ENCODE assay signal across 16 cellular contexts in the genomic region with DNA sequence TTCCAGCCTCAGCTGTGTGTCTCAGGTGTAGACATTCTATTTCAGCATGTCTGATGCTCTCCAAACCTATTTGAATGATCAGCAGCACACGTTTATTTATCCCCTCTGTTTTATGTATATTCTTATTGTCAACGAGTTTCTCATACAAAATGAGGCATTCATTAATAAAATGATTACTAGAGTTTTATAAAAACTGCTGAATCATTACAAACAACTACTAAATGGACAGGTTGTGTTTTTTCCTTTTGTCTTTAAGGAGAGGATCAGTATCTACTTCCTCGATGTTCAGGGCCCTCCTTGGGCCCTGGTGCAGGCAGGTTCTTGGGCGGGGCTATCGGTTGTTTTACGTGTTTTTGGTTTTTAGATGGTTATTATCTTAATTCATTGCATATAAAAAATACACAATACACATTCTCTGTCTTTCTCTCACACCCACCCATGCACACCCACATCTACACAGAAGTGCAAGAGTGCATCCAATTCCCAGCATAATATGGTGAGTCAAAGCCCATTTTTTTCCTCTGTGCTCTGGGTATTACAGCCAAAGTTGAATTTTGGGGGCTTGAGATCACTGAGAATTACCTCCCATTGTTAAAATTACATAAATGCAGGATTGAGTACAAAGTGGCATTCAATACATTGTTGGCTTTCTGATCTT.
"Had no signal": no experiment of that assay in that cellular context is flagged by ENCODE, and none has a peak within 500 bp of the region (broad histone marks: within the 10 kb centered on the region; RNA-seq: fewer than 3 reads in every experiment).

No MANE protein-coding gene starts in this region.

- H3K27ac Mint-ChIP-seq: dendritic cell treated with granulocyte-macrophage colony-stimulating factor and Interleukin-4, amounts not matched to agents 40 ng/mL and 50 ng/mL, for 4 days had no signal

- ATAC-seq: activated CD4-positive, CD25-positive, alpha-beta regulatory T cell treated with anti-CD3 and anti-CD28 coated beads, Interleukin-2, amount 50 U/mL, for 24 hours; SK-N-SH treated with all-trans-retinoic acid at 6 μM for 48 hours had no signal

- H3K27me3 ChIP-seq: brain microvascular endothelial cell, neutrophil, upper lobe of left lung had no signal

- H3K4me3 Mint-ChIP-seq: dendritic cell treated with granulocyte-macrophage colony-stimulating factor and Interleukin-4, amounts not matched to agents 40 ng/mL and 50 ng/mL, for 4 days had no signal

- H3K27me3 Mint-ChIP-seq: dendritic cell treated with granulocyte-macrophage colony-stimulating factor and Interleukin-4, amounts not matched to agents 40 ng/mL and 50 ng/mL, for 4 days had no signal

- H3K4me1 ChIP-seq: upper lobe of left lung had no signal

- H3K36me3 ChIP-seq: neutrophil had no signal

- DNase-seq: activated CD4-positive, alpha-beta T cell treated with anti-CD3 and anti-CD28 coated beads, Interleukin-2, amount 50 U/mL, for 4 hours; activated gamma-delta T cell treated with Interleukin-2 at 50 U/mL for 16 hours; amygdala; brain microvascular endothelial cell; cerebellar nuclear complex; hypothalamus; kidney glomerular epithelial cell; posterior cingulate gyrus; SHP77; stimulated activated CD4-positive, alpha-beta T cell treated with anti-CD3 and anti-CD28 coated beads, Interleukin-4, amount 100 ng/mL, for 4 hours; upper lobe of left lung had no signal

- H3K27ac ChIP-seq: brain microvascular endothelial cell, neutrophil, skin epidermis, upper lobe of left lung had no signal

- H3K4me3 ChIP-seq: skin epidermis, upper lobe of left lung had no signal

- H3K9me3 Mint-ChIP-seq: dendritic cell treated with granulocyte-macrophage colony-stimulating factor and Interleukin-4, amounts not matched to agents 40 ng/mL and 50 ng/mL, for 4 days had no signal

- H3K9me3 ChIP-seq: neutrophil, upper lobe of left lung had no signal
